ENCODE assay signal across 1 cellular context in genomic region chr7:77538186-77538907, GRCh38.
TF ChIP-seq lines count a peak whose summit lies in the region.

No MANE protein-coding gene starts in this region.

TF ChIP-seq in H1, 55 proteins besides CTCF, POLR2A, EP300 and RAD21 (continued from another document):
- TF ChIP-seq RXRA (IDR thresholded peaks at IDR 0.05; ENCODE audit: insufficient read depth, low read depth, low read length): no peak
- TF ChIP-seq SIN3A (conservative IDR thresholded peaks at IDR 0.05 in 1 of 2, IDR thresholded peaks at IDR 0.05 in 1 of 2; ENCODE audit: low read depth in 1 of 2, low read length in 2 of 2): peak; percentile 20 to 39; a peak in 1 of 4 replicates
- TF ChIP-seq RBBP5 (IDR thresholded peaks at IDR 0.05; ENCODE audit: borderline replicate concordance, low read depth, low read length): peak; percentile 12; the same call in 1 of the 2 replicates
- TF ChIP-seq TCF12 (IDR thresholded peaks at IDR 0.05; ENCODE audit: low read depth, low read length): no peak
- TF ChIP-seq CTBP2 (IDR thresholded peaks at IDR 0.05; ENCODE audit: borderline replicate concordance, insufficient read depth, insufficient read length, low read length): no peak
- TF ChIP-seq TBP (IDR thresholded peaks at IDR 0.05; ENCODE audit: low read depth, low read length): no peak
- 0 out of 2 replicates have a peak, but pooled peaks have one; percentile 33 for TF ChIP-seq PHF8 (conservative IDR thresholded peaks at IDR 0.05; ENCODE audit: low read depth, low read length)
- TF ChIP-seq EGR1 (IDR thresholded peaks at IDR 0.05; ENCODE audit: borderline replicate concordance, low read depth, low read length): peak; percentile 52; the same call in 1 of the 2 replicates
- no peak for TF ChIP-seq GABPA (IDR thresholded peaks at IDR 0.05; ENCODE audit: borderline replicate concordance, insufficient read depth, low read length)
